ENCODE assay signal across 12 cellular contexts in the genomic region with DNA sequence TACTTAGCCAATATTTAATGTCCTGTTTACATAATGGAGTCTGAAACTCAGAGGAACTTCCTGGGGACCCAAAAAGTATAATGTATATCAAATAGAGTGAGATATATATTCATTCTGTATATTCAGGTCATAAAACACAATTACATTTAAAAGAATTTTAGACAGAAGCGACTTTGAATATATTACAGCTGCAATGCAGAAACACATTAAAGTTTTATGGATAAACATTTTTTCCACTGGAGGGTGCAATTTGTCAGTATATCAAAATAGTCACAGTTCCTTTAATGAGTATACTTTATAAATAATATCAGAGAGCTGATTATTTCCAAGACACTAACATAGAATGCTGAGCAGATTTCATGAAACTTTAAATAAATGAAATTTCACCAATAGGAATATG. TPM values are rescaled to one million over a fixed set of nuclear protein-coding genes. Genes with fewer than 3 reads are reported as not detected.
DNase-seq lines count a peak whose midpoint lies in the region; ATAC-seq and TF ChIP-seq lines count a peak whose summit lies in the region.
"Had no signal": no experiment of that assay in that cellular context is flagged by ENCODE, and none has a peak within 500 bp of the region (broad histone marks: within the 10 kb centered on the region; RNA-seq: fewer than 3 reads in every experiment).

No MANE protein-coding gene starts in this region.

- DNase-seq in AG08395 (ENCODE audit: low spot score) (peak; percentile 28), HCEC 1CT (peak; percentile 26), kidney epithelial cell (ENCODE audit: low read depth) (no peak), germinal center (ENCODE audit: low spot score) (no peak), GM20000 (ENCODE audit: low spot score) (no peak)
- DNase-seq in activated CD4-positive, alpha-beta memory T cell treated with anti-CD3 and anti-CD28 coated beads, Interleukin-2, amount 10 ng/mL, durations not matched to agents 7 days and 5 days = no peak
- DNase-seq: activated CD4-positive, alpha-beta T cell treated with anti-CD3 and anti-CD28 coated beads, Interleukin-2, amount 50 U/mL, for 4 hours; kidney glomerular epithelial cell had no signal

- no peaks in the 10 kb centered on the region for H3K36me3 Mint-ChIP-seq in activated CD4-positive, alpha-beta memory T cell treated with anti-CD3 and anti-CD28 coated beads, Interleukin-2, amount 10 ng/mL, durations not matched to agents 7 days and 5 days (ENCODE audit: low read depth)

- H3K27ac Mint-ChIP-seq in activated CD4-positive, alpha-beta memory T cell treated with anti-CD3 and anti-CD28 coated beads, Interleukin-2, amount 10 ng/mL, durations not matched to agents 7 days and 5 days = no peak overlapping the region
- H3K27ac Mint-ChIP-seq: activated naive CD8-positive, alpha-beta T cell had no signal

- no peaks in the 10 kb centered on the region for H3K4me1 Mint-ChIP-seq in activated CD4-positive, alpha-beta memory T cell treated with anti-CD3 and anti-CD28 coated beads, Interleukin-2, amount 10 ng/mL, durations not matched to agents 7 days and 5 days

- CTCF ChIA-PET in activated CD4-positive, alpha-beta memory T cell treated with anti-CD3 and anti-CD28 coated beads, Interleukin-2, amount 10 ng/mL, durations not matched to agents 7 days and 5 days (lab: Charles Lee) = interaction anchor here (0.7 kb wide), 1 partner anchor 13 kb away, joined by 3 read pairs; no protein-coding TSS in a partner anchor

- POLR2A ChIA-PET in activated CD4-positive, alpha-beta memory T cell treated with anti-CD3 and anti-CD28 coated beads, Interleukin-2, amount 10 ng/mL, durations not matched to agents 7 days and 5 days (lab: Charles Lee) = no interaction called here

- TF ChIP-seq CTCF in VCaP (conservative IDR thresholded peaks at IDR 0.05) (peak; percentile 62), kidney epithelial cell (IDR thresholded peaks at IDR 0.05; ENCODE audit: insufficient read depth, low read length, poor library complexity, severe bottlenecking) (peak; percentile 6), GM20000 (IDR thresholded peaks at IDR 0.05; ENCODE audit: extremely low read depth, missing control alignments) (no peak)

- no peak overlapping the region for H3K4me3 Mint-ChIP-seq in activated CD4-positive, alpha-beta memory T cell treated with anti-CD3 and anti-CD28 coated beads, Interleukin-2, amount 10 ng/mL, durations not matched to agents 7 days and 5 days
- H3K4me3 Mint-ChIP-seq: activated naive CD8-positive, alpha-beta T cell had no signal

- no peaks in the 10 kb centered on the region for H3K9me3 Mint-ChIP-seq in activated CD4-positive, alpha-beta memory T cell treated with anti-CD3 and anti-CD28 coated beads, Interleukin-2, amount 10 ng/mL, durations not matched to agents 7 days and 5 days

- no peak overlapping the region for H3K4me3 ChIP-seq in kidney epithelial cell (ENCODE audit: low read depth, low read length)
- H3K4me3 ChIP-seq: SK-N-MC had no signal

- no peak overlapping the region for H3K27ac ChIP-seq in VCaP
- H3K27ac ChIP-seq: SK-N-MC had no signal

- no peaks in the 10 kb centered on the region for H3K36me3 ChIP-seq in kidney epithelial cell (ENCODE audit: control insufficient read depth, insufficient read depth, low read length)

- H3K27me3 Mint-ChIP-seq in activated CD4-positive, alpha-beta memory T cell treated with anti-CD3 and anti-CD28 coated beads, Interleukin-2, amount 10 ng/mL, durations not matched to agents 7 days and 5 days = no peaks in the 10 kb centered on the region
- H3K27me3 Mint-ChIP-seq: activated naive CD8-positive, alpha-beta T cell had no signal

- ATAC-seq in GM19351 (IDR thresholded peaks at IDR 0.05; ENCODE audit: unreplicated experiment) = no peak

- no peaks in the 10 kb centered on the region for H3K27me3 ChIP-seq in kidney epithelial cell (ENCODE audit: control insufficient read depth, insufficient read depth, low read length)

RNA-seq across cellular contexts. Expression of gene ZBTB41, which starts 23.1 kb away (rescaled TPM):
- 11.7 and 13.5 TPM in 2 replicates for total RNA-seq in kidney epithelial cell
- 1 to 10 TPM; 7.1 to 7.2 TPM for total RNA-seq in activated CD4-positive, alpha-beta memory T cell treated with anti-CD3 and anti-CD28 coated beads, Interleukin-2, amount 10 ng/mL, durations not matched to agents 7 days and 5 days

RNA-seq across cellular contexts. Expression of gene CRB1, which starts 43.9 kb away (rescaled TPM):
- 0.21 and 0.33 TPM in 2 replicates for total RNA-seq in kidney epithelial cell
- total RNA-seq in activated CD4-positive, alpha-beta memory T cell treated with anti-CD3 and anti-CD28 coated beads, Interleukin-2, amount 10 ng/mL, durations not matched to agents 7 days and 5 days = not detected

Comparison
In these comparisons a context has a peak if more than half of its experiments do, and no peak if none do; other contexts are left out.
1. DNase-seq: peak in AG08395 (single experiment) and HCEC 1CT (single experiment); none in kidney epithelial cell (single experiment), germinal center (single experiment), GM20000 (single experiment) and activated CD4-positive, alpha-beta memory T cell treated with anti-CD3 and anti-CD28 coated beads, Interleukin-2, amount 10 ng/mL, durations not matched to agents 7 days and 5 days (single experiment).